In the genomic region with DNA sequence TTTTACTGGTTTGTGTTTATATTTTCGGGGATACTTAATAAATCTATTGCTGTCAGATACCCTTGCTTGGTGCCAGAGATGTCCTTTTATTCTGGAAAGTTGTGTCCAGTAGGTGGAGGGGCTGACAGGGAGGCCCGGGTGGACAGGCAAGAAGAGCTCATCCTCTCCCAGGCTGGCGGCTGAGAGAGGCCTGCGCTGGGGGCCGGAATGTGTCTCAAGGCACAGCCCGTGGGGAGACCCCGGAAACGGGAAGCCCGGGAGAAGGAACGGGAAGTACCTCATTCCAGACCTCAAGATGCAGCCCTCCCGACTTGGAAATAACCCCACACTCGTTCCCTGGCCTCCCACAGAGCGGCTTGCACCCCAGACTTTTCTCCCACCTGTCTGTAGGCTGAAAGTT, we compare ENCODE assay signal across 8 cellular contexts.
"Had no signal": no experiment of that assay in that cellular context is flagged by ENCODE, and none has a peak within 500 bp of the region (broad histone marks: within the 10 kb centered on the region; RNA-seq: fewer than 3 reads in every experiment).

No MANE protein-coding gene starts in this region.

- H3K9ac ChIP-seq: GM23248 had no signal

- H3K4me3 ChIP-seq: GM23248, HAP-1, K562 had no signal

- ATAC-seq: K562 had no signal

- H3K4me3 Mint-ChIP-seq: HFFc6 had no signal

- H3K9me3 ChIP-seq: HAP-1 had no signal

- DNase-seq: GM23248, GOT3, H7, HFFc6, IMR-90 had no signal

- H2AFZ ChIP-seq: GM23248 had no signal

- H3K9me3 Mint-ChIP-seq: HFFc6 had no signal

- H3K27ac ChIP-seq: GM23248 had no signal

- H3K4me1 ChIP-seq: HAP-1 had no signal

- FAIRE-seq: HTR-8/SVneo, K562 had no signal

- H3K27ac Mint-ChIP-seq: HFFc6 had no signal
